In genomic region chr10:133329401-133330202, GRCh38 we compare ENCODE assay signal across 8 cellular contexts. TPM values are rescaled to one million over a fixed set of nuclear protein-coding genes. Genes with fewer than 3 reads are reported as not detected.
DNase-seq lines count a peak whose midpoint lies in the region; ATAC-seq and TF ChIP-seq lines count a peak whose summit lies in the region.

No MANE protein-coding gene starts in this region.

- H3K4me3 ChIP-seq in fibroblast of pulmonary artery (replicated peaks; ENCODE audit: low read depth, low read length) (peak overlapping the region; percentile 1), neuronal stem cell (ENCODE audit: low read length in 2 of 2) (no peak overlapping the region)

- H3K27ac ChIP-seq in neuronal stem cell (replicated peaks; ENCODE audit: low read length): no peak overlapping the region

- H3K27me3 ChIP-seq in neuronal stem cell (ENCODE audit: control insufficient read depth in 3 of 3, insufficient read depth in 3 of 3, low read depth in 1 of 3, low read length in 3 of 3): peaks cover 2 to 71% (median 57%) of the 10 kb centered on the region in 3 experiments

- no peak overlapping the region for H3K23ac ChIP-seq in neuronal stem cell (ENCODE audit: low read depth, low read length, poor library complexity)

- H3K4me1 ChIP-seq in neuronal stem cell (ENCODE audit: control insufficient read depth in 2 of 2, insufficient read depth in 1 of 2, low read depth in 1 of 2, low read length in 2 of 2): peaks cover 7 to 12% of the 10 kb centered on the region in 2 donors

- no peaks in the 10 kb centered on the region for H3K36me3 ChIP-seq in neuronal stem cell (replicated peaks in 1 of 2; ENCODE audit: control insufficient read depth in 2 of 2, insufficient read depth in 2 of 2, low read length in 2 of 2)

- WGBS in neuronal stem cell (ENCODE audit: extremely low coverage in 2 of 2, insufficient read length in 2 of 2, insufficient replicate concordance in 1 of 2), 2 donors: no CpG with 5 or more reads among the region's 37 CpGs

- peak overlapping the region; percentile 84 for H2AFZ ChIP-seq in neuronal stem cell (ENCODE audit: low read length)

- H2BK120ac ChIP-seq in neuronal stem cell (ENCODE audit: low read depth, low read length): no peak overlapping the region

- peak; percentile 81 for TF ChIP-seq CTCF in fibroblast of pulmonary artery (IDR thresholded peaks at IDR 0.05; ENCODE audit: low read length, missing control alignments)

- H3K14ac ChIP-seq in neuronal stem cell (ENCODE audit: low read length): no peak overlapping the region

- H3K18ac ChIP-seq in neuronal stem cell (ENCODE audit: low read length): peak overlapping the region; percentile 38

- no peak overlapping the region for H2BK12ac ChIP-seq in neuronal stem cell (ENCODE audit: low read length)

- no peak overlapping the region for H3K4ac ChIP-seq in neuronal stem cell (ENCODE audit: low read length)

- H2BK15ac ChIP-seq in neuronal stem cell (ENCODE audit: low read length): peak overlapping the region; percentile 99

- DNase-seq in DMS153 treated with DMSO at 0.1 percent for 48 hours (lab: John Stamatoyannopoulos, UW; ENCODE audit: unreplicated experiment) (peak; percentile 73), HuH-7.5 (ENCODE audit: low spot score) (peak; percentile 91), RKO (ENCODE audit: low spot score) (peak; percentile 88), activated T-helper 1 cell treated with Interleukin-2 at 50 U/mL for 16 hours (ENCODE audit: low read depth) (peak; percentile 76), fibroblast of pulmonary artery (ENCODE audit: low read depth) (peak; percentile 86), neuronal stem cell (ENCODE audit: low spot score) (peak; percentile 84), stromal cell of bone marrow (ENCODE audit: low read depth) (peak; percentile 61)

- H3K79me1 ChIP-seq in neuronal stem cell (ENCODE audit: low read depth, low read length): peaks cover 1% of the 10 kb centered on the region

- H2BK5ac ChIP-seq in neuronal stem cell (ENCODE audit: low read length): no peak overlapping the region

- H3K9ac ChIP-seq in neuronal stem cell (ENCODE audit: low read depth, low read length, poor library complexity): no peak overlapping the region

- H3K4me2 ChIP-seq in neuronal stem cell (ENCODE audit: insufficient read depth, low read length, poor library complexity, severe bottlenecking): peak overlapping the region; percentile 56

- peaks cover 4 to 23% of the 10 kb centered on the region in 2 donors for H3K9me3 ChIP-seq in neuronal stem cell (replicated peaks in 1 of 2; ENCODE audit: control insufficient read depth in 2 of 2, insufficient read depth in 1 of 2, low read depth in 1 of 2, low read length in 2 of 2)

- peak; percentile 83 for ATAC-seq in GM21515 (IDR thresholded peaks at IDR 0.05; ENCODE audit: unreplicated experiment)

- no peak overlapping the region for H4K91ac ChIP-seq in neuronal stem cell (ENCODE audit: low read depth, low read length, poor library complexity)

- H2AK5ac ChIP-seq in neuronal stem cell (ENCODE audit: low read depth, low read length): no peak overlapping the region

- H4K8ac ChIP-seq in neuronal stem cell (ENCODE audit: low read depth, low read length): no peak overlapping the region

RNA-seq across cellular contexts. Expression of gene CALY, which starts 7.1 kb away (rescaled TPM):
- 9.4 TPM for polyA plus RNA-seq in neuronal stem cell (2013, experiment 1 of 2)
- 11.0 TPM for polyA plus RNA-seq in neuronal stem cell (2013, experiment 2 of 2)

RNA-seq across cellular contexts. Expression of gene PRAP1, which starts 17.6 kb away (rescaled TPM):
- 0.52 TPM for polyA plus RNA-seq in neuronal stem cell (2013, experiment 1 of 2)
- 0.43 TPM for polyA plus RNA-seq in neuronal stem cell (2013, experiment 2 of 2)

RNA-seq across cellular contexts. Expression of gene ZNF511, which starts 20.9 kb away (rescaled TPM):
- 40.1 TPM for polyA plus RNA-seq in neuronal stem cell (2013, experiment 1 of 2)
- 35.5 TPM for polyA plus RNA-seq in neuronal stem cell (2013, experiment 2 of 2)

RNA-seq across cellular contexts. Expression of gene TUBGCP2, which starts 20.9 kb away (rescaled TPM):
- polyA plus RNA-seq in neuronal stem cell (2013, experiment 1 of 2): 33.5 TPM
- polyA plus RNA-seq in neuronal stem cell (2013, experiment 2 of 2): 35.6 TPM

RNA-seq across cellular contexts. Expression of gene FUOM, which starts 28.2 kb away (rescaled TPM):
- 16.2 TPM for polyA plus RNA-seq in neuronal stem cell (2013, experiment 1 of 2)
- polyA plus RNA-seq in neuronal stem cell (2013, experiment 2 of 2): 16.5 TPM
